ENCODE assay signal across 8 cellular contexts in the genomic region with DNA sequence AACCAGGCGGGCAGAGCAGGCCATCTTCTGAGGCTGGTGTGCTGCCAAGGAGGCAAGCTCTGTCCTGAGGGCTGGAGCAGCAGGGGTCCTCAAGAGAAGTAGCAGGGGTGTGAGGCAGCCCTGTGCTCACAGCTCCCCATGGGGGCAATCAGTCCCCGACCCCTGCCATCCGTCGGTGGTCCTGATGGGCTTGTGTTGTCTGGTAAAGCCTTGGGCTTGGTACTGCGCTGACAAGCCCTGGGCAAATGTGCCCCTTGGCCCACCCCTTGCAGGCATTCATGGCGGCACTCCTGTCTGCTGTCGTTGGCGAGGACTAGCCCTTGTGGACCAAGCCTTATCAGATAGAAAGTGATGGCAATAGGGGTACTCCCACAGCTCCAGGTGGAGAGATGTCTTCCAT.
"Had no signal": no experiment of that assay in that cellular context is flagged by ENCODE, and none has a peak within 500 bp of the region (broad histone marks: within the 10 kb centered on the region; RNA-seq: fewer than 3 reads in every experiment).

No MANE protein-coding gene starts in this region.

- H3K9me3 Mint-ChIP-seq: HFFc6 had no signal

- ATAC-seq: HCT116 had no signal

- H3K9me3 ChIP-seq: HAP-1 had no signal

- DNase-seq: GM23248, GOT3, H7, HFFc6, IMR-90 had no signal

- H3K27ac ChIP-seq: GM23248 had no signal

- H3K9ac ChIP-seq: GM23248 had no signal

- H2AFZ ChIP-seq: GM23248 had no signal

- FAIRE-seq: HTR-8/SVneo had no signal

- H3K27ac Mint-ChIP-seq: HFFc6 had no signal

- H3K4me3 Mint-ChIP-seq: HFFc6 had no signal

- H3K4me3 ChIP-seq: GM23248, HAP-1 had no signal

- H3K4me1 ChIP-seq: HAP-1 had no signal
